Comparison of ENCODE assay signal across 20 cellular contexts in the genomic region with DNA sequence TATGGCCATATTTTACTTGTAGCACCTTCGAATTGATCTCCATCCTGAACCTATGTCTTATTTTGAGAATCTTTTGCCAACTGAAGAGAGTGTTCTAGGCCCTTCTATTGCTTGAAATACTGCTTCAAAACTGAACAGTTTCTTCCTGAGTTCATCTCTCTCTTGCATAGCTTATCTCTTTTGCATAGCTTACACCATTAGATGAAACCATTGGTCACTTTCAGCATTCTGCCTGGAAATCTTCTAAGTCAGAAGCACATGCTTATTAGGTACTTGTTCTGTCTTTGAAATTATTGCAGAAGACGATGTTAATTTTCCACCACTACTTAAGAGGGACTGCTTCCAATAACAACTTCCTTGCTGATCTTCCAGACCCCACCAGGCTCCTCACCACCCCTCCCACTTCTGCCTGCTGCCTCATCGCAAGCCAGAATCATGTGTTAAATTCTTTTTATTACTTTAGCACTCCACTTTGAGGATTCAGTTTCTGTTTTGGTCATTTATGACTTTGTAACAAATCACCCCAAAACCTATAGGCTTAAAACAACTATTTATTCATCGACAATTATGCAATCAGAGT.
A peak's percentile ranks its signal among the peaks of the same experiment; 100 is the strongest.
DNase-seq lines count a peak whose midpoint lies in the region; ATAC-seq, FAIRE-seq and TF ChIP-seq lines count a peak whose summit lies in the region.
"Had no signal": no experiment of that assay in that cellular context is flagged by ENCODE, and none has a peak within 500 bp of the region (broad histone marks: within the 10 kb centered on the region; RNA-seq: fewer than 3 reads in every experiment).

No MANE protein-coding gene starts in this region.

- no peak overlapping the region for H2BK15ac ChIP-seq in IMR-90 (ENCODE audit: low read depth, low read length)

- POLR2A ChIA-PET in IMR-90 (lab: Charles Lee; ENCODE audit: unreplicated experiment): no interaction called here

- no peak overlapping the region for H2AK5ac ChIP-seq in IMR-90 (ENCODE audit: low read depth, low read length)

- no peaks in the 10 kb centered on the region for H4K20me1 ChIP-seq in IMR-90 (ENCODE audit: insufficient read depth, low read length)
- no peaks in the 10 kb centered on the region for H4K20me1 ChIP-seq in smooth muscle cell (ENCODE audit: low read depth)

- H2AK9ac ChIP-seq in IMR-90 (replicated peaks; ENCODE audit: low read depth, low read length, poor library complexity): no peak overlapping the region

- peak overlapping the region; percentile 8; the same call in 1 of the 2 replicates for H2BK120ac ChIP-seq in IMR-90 (ENCODE audit: low read depth, low read length)

- peaks cover 5% of the 10 kb centered on the region; the same call in 1 of the 2 replicates for H3K4me1 ChIP-seq in IMR-90 (ENCODE audit: control insufficient read depth, insufficient read depth, low read length)
- peaks cover 9% of the 10 kb centered on the region for H3K4me1 ChIP-seq in smooth muscle cell (ENCODE audit: low read depth)
- H3K4me1 ChIP-seq: parathyroid adenoma had no signal

- dilution Hi-C loops in IMR-90 (cut with HindIII; ENCODE audit: low sequenced_read_pairs, unreplicated experiment): no loop called here

- H3F3A ChIP-seq in smooth muscle cell (ENCODE audit: low read depth): peaks cover 28% of the 10 kb centered on the region

- DNase-seq in IMR-90 (peak; percentile 6), bronchial epithelial cell (ENCODE audit: low read depth) (peak; percentile 15), iris pigment epithelial cell (ENCODE audit: low read depth) (peak; percentile 22), smooth muscle cell (lab: John Stamatoyannopoulos, UW; ENCODE audit: unreplicated experiment) (no peak), NOMO-1 (lab: John Stamatoyannopoulos, UW; ENCODE audit: unreplicated experiment in 2 of 2) (no peak), hypothalamus (lab: John Stamatoyannopoulos, UW) (no peak), NCI-H1930 (lab: John Stamatoyannopoulos, UW) (no peak)
- DNase-seq: activated CD4-positive, CD25-positive, alpha-beta regulatory T cell; activated CD8-positive, alpha-beta memory T cell treated with anti-CD3 and anti-CD28 coated beads for 24 hours; activated T-cell treated with anti-CD3 and anti-CD28 coated beads, Interleukin-2, amount 50 U/mL, for 72 hours; central memory CD4-positive, alpha-beta T cell; KBM-7; left colon; NCI-H1048; NCI-H2081 treated with DMSO at 0.1 percent for 48 hours; NCI-H510A; SHP77 treated with DMSO at 0.1 percent for 48 hours; small intestine; stimulated activated CD4-positive, alpha-beta T cell treated with anti-CD3 and anti-CD28 coated beads, Interleukin-4, amount 100 ng/mL, for 24 hours had no signal

- H3K27ac ChIP-seq in IMR-90 (ENCODE audit: insufficient read depth, low read length) (no peak overlapping the region; the same call in 1 of the 2 replicates), smooth muscle cell (ENCODE audit: low read depth) (peak overlapping the region; percentile 78)
- H3K27ac ChIP-seq: parathyroid adenoma had no signal

- no peak for TF ChIP-seq POLR2A in IMR-90 (IDR thresholded peaks at IDR 0.05; ENCODE audit: low read depth, low read length)

- no peak overlapping the region for H3K56ac ChIP-seq in IMR-90 (ENCODE audit: extremely low read depth, insufficient read depth, low read length)

- H3K9me3 ChIP-seq in IMR-90 (ENCODE audit: control insufficient read depth, insufficient read depth, low read length): no peaks in the 10 kb centered on the region
- no peaks in the 10 kb centered on the region for H3K9me3 ChIP-seq in smooth muscle cell (replicated peaks; ENCODE audit: low read depth)

- H3K4me3 ChIP-seq in IMR-90 (ENCODE audit: insufficient read depth, low read depth, low read length) (no peak overlapping the region), bronchial epithelial cell (ENCODE audit: low read depth, low read length) (no peak overlapping the region), smooth muscle cell (no peak overlapping the region)

- CTCF ChIA-PET in IMR-90 (lab: Yijun Ruan, JAX): interaction anchor here (0.5 kb wide), 1 partner anchor 1849 kb away, joined by 4 read pairs; no protein-coding TSS in a partner anchor

- H3K36me3 ChIP-seq in IMR-90 (ENCODE audit: control insufficient read depth, insufficient read depth, low read length): no peaks in the 10 kb centered on the region
- H3K36me3 ChIP-seq in bronchial epithelial cell (ENCODE audit: control insufficient read depth, insufficient read depth, low read length): no peaks in the 10 kb centered on the region
- H3K36me3 ChIP-seq in smooth muscle cell (ENCODE audit: low read depth): no peaks in the 10 kb centered on the region

- H2AFZ ChIP-seq in IMR-90 (replicated peaks; ENCODE audit: low read length, poor library complexity): no peak overlapping the region
- H2AFZ ChIP-seq in smooth muscle cell (ENCODE audit: low read depth): peak overlapping the region; percentile 55
- H2AFZ ChIP-seq: parathyroid adenoma had no signal

- H3K79me2 ChIP-seq in smooth muscle cell (ENCODE audit: low read depth): no peaks in the 10 kb centered on the region
- H3K79me2 ChIP-seq: parathyroid adenoma had no signal

- FAIRE-seq in bronchial epithelial cell (lab: Jason Lieb, UNC): no peak
- FAIRE-seq: small intestine had no signal

- no peak for TF ChIP-seq CTCF in IMR-90 (conservative IDR thresholded peaks at IDR 0.05; ENCODE audit: low read depth, low read length)
- no peak for TF ChIP-seq CTCF in bronchial epithelial cell (IDR thresholded peaks at IDR 0.05; ENCODE audit: insufficient read depth, low read length, severe bottlenecking)
- TF ChIP-seq CTCF in smooth muscle cell (IDR thresholded peaks at IDR 0.05; ENCODE audit: borderline replicate concordance, insufficient read depth, poor library complexity, severe bottlenecking): no peak

- no peaks in the 10 kb centered on the region for H3K9me1 ChIP-seq in IMR-90 (ENCODE audit: insufficient read depth, low read length)

- in situ Hi-C loops in IMR-90 (cut with MboI; ENCODE audit: low sequenced_read_pairs): no loop called here

- no TSS peak for BruUV-seq in IMR-90 (replicated peaks; lab: Mats Ljungman, UMichigan)

- no CpG with 5 or more reads among the region's 4 CpGs for WGBS in IMR-90 (ENCODE audit: extremely low coverage in 2 of 2, insufficient read length in 1 of 2), 2 experiments
- WGBS in smooth muscle cell (ENCODE audit: low lambda C conversion rate): 32% methylated on average over 4 of the region's 4 CpGs

- peak overlapping the region; percentile 8 for H2BK5ac ChIP-seq in IMR-90 (ENCODE audit: low read depth, low read length, poor library complexity, severe bottlenecking)

- H4K91ac ChIP-seq in IMR-90 (ENCODE audit: insufficient read depth, low read depth, low read length): no peak overlapping the region

- no peak overlapping the region; the same call in 1 of the 2 replicates for H3K4ac ChIP-seq in IMR-90 (ENCODE audit: low read depth, low read length)

- no peak overlapping the region for H3K4me2 ChIP-seq in IMR-90 (ENCODE audit: low read depth, low read length)
- peak overlapping the region; percentile 26 for H3K4me2 ChIP-seq in smooth muscle cell

- H3K9ac ChIP-seq in IMR-90 (ENCODE audit: low read depth, low read length) (no peak overlapping the region), smooth muscle cell (ENCODE audit: low read depth) (no peak overlapping the region)
- H3K9ac ChIP-seq: parathyroid adenoma had no signal

- peak overlapping the region; percentile 46 for H3K18ac ChIP-seq in IMR-90 (ENCODE audit: low read depth, low read length)

- no peaks in the 10 kb centered on the region for H3K79me1 ChIP-seq in IMR-90 (ENCODE audit: low read depth in 1 of 2, low read length in 2 of 2)

- ATAC-seq in IMR-90 (ENCODE audit: low read depth): peak; percentile 51; the same call in 1 of the 2 replicates
- ATAC-seq: activated T-cell treated with anti-CD3 and anti-CD28 coated beads, Interleukin-2, amount 50 U/mL, for 72 hours; left colon had no signal

- 0 out of 4 replicates have a peak overlapping the region, but pooled peaks of 1 of the 2 experiments have one; percentile 8 for H4K8ac ChIP-seq in IMR-90 (ENCODE audit: low read depth in 2 of 2, low read length in 2 of 2)

- no peak overlapping the region for H3K14ac ChIP-seq in IMR-90 (replicated peaks; ENCODE audit: low read depth, low read length)

- H2BK20ac ChIP-seq in IMR-90 (ENCODE audit: low read depth, low read length): no peak overlapping the region

- intact Hi-C loops in IMR-90 (cut with micrococcal nuclease): no loop called here

- H3K23ac ChIP-seq in IMR-90 (ENCODE audit: low read depth, low read length): no peak overlapping the region

- TF ChIP-seq RAD21 in IMR-90 (IDR thresholded peaks at IDR 0.05; ENCODE audit: low read length): no peak

- no peaks in the 10 kb centered on the region for H3K27me3 ChIP-seq in IMR-90 (ENCODE audit: control insufficient read depth, insufficient read depth, low read length)
- H3K27me3 ChIP-seq in bronchial epithelial cell (ENCODE audit: control insufficient read depth, insufficient read depth, low read length): no peaks in the 10 kb centered on the region
- H3K27me3 ChIP-seq in smooth muscle cell (ENCODE audit: low read depth): no peaks in the 10 kb centered on the region

- peak overlapping the region; percentile 75; the same call in 1 of the 2 replicates for H4K5ac ChIP-seq in IMR-90 (ENCODE audit: low read depth, low read length)

TF ChIP-seq in IMR-90, 13 proteins besides CTCF, POLR2A, EP300 and RAD21 (continues in another document):
- TF ChIP-seq SMC3 (IDR thresholded peaks at IDR 0.05; ENCODE audit: low read depth, low read length) (no peak), RFX5 (IDR thresholded peaks at IDR 0.05; ENCODE audit: low read depth, low read length) (no peak), RCOR1 (IDR thresholded peaks at IDR 0.05; ENCODE audit: insufficient replicate concordance, low read length) (no peak), CHD1 (IDR thresholded peaks at IDR 0.05; ENCODE audit: low read depth, low read length) (no peak), MAZ (IDR thresholded peaks at IDR 0.05; ENCODE audit: borderline replicate concordance, low read depth, low read length) (no peak), NFE2L2 (IDR thresholded peaks at IDR 0.05; ENCODE audit: low read depth, low read length) (no peak), FOS (IDR thresholded peaks at IDR 0.05; ENCODE audit: low read depth, low read length) (no peak), MXI1 (IDR thresholded peaks at IDR 0.05; ENCODE audit: borderline replicate concordance, low read depth, low read length) (no peak), MAFK (IDR thresholded peaks at IDR 0.05; ENCODE audit: low read depth, low read length) (no peak)
- TF ChIP-seq, protein P1, sequence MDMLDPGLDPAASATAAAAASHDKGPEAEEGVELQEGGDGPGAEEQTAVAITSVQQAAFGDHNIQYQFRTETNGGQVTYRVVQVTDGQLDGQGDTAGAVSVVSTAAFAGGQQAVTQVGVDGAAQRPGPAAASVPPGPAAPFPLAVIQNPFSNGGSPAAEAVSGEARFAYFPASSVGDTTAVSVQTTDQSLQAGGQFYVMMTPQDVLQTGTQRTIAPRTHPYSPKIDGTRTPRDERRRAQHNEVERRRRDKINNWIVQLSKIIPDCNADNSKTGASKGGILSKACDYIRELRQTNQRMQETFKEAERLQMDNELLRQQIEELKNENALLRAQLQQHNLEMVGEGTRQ (IDR thresholded peaks at IDR 0.05; ENCODE audit: low read depth, low read length): no peak

Comparison
In these comparisons a context has a peak if more than half of its experiments do, and no peak if none do; other contexts are left out.
1. DNase-seq: peak in IMR-90 (single experiment), bronchial epithelial cell (single experiment) and iris pigment epithelial cell (single experiment); none in smooth muscle cell (single experiment), NOMO-1 (0 of 2), hypothalamus (0 of 51) and NCI-H1930 (0 of 2).